23 cellular contexts compared by ENCODE assay signal in genomic region chr1:236728752-236729151, GRCh38. TPM values are rescaled to one million over a fixed set of nuclear protein-coding genes. Genes with fewer than 3 reads are reported as not detected.
"Had no signal": no experiment of that assay in that cellular context is flagged by ENCODE, and none has a peak within 500 bp of the region (broad histone marks: within the 10 kb centered on the region; RNA-seq: fewer than 3 reads in every experiment).

No MANE protein-coding gene starts in this region.

- H3K4me2 ChIP-seq: PC-9 had no signal

- H2AFZ ChIP-seq: PC-9 had no signal

- H3K4me3 ChIP-seq: PC-9, Peyer's patch, SJCRH30 had no signal

- DNase-seq: KBM-7, MV-4-11, NCI-H1048, NCI-H1105, NCI-H1417, NCI-H1436 treated with DMSO at 0.1 percent for 48 hours, NCI-H1694, NCI-H187 treated with DMSO at 0.1 percent for 48 hours, NCI-H2029 treated with DMSO at 0.1 percent for 48 hours, NCI-H2171 treated with DMSO at 0.1 percent for 48 hours, NCI-H345, NCI-H446 treated with DMSO at 0.1 percent for 48 hours, NCI-H510A treated with DMSO at 0.1 percent for 48 hours, NCI-H526, NCI-H748 treated with DMSO at 0.1 percent for 48 hours, OCI-M1, PC-9, Peyer's patch, SHP77 treated with DMSO at 0.1 percent for 48 hours, SJCRH30 had no signal

- H3K27me3 ChIP-seq: Peyer's patch, SJCRH30 had no signal

- H3K36me3 ChIP-seq: Peyer's patch, SJCRH30 had no signal

- H3K4me1 ChIP-seq: Peyer's patch had no signal

- H3K9me3 ChIP-seq: Peyer's patch, SJCRH30 had no signal

- H3K27ac ChIP-seq: PC-9, Peyer's patch, SJCRH30 had no signal

RNA-seq across cellular contexts. Expression of gene ACTN2, which starts 42.5 kb away (rescaled TPM):
- total RNA-seq: HT-29, MCF 10A, PC-9 had no signal
- polyA plus RNA-seq: IgD-negative memory B cell had no signal
